Comparison of ENCODE assay signal across 20 cellular contexts in genomic region chr11:67378544-67378943, GRCh38. TPM values are rescaled to one million over a fixed set of nuclear protein-coding genes. Genes with fewer than 3 reads are reported as not detected.
A peak's percentile ranks its signal among the peaks of the same experiment; 100 is the strongest.
DNase-seq lines count a peak whose midpoint lies in the region; ATAC-seq and TF ChIP-seq lines count a peak whose summit lies in the region.
"Had no signal": no experiment of that assay in that cellular context is flagged by ENCODE, and none has a peak within 500 bp of the region (broad histone marks: within the 10 kb centered on the region; RNA-seq: fewer than 3 reads in every experiment).

No MANE protein-coding gene starts in this region.

- no peaks in the 10 kb centered on the region for H3K9me3 Mint-ChIP-seq in osteocyte (ENCODE audit: unreplicated experiment)
- H3K9me3 Mint-ChIP-seq in chondrocyte (ENCODE audit: low read depth): no peaks in the 10 kb centered on the region
- no peaks in the 10 kb centered on the region for H3K9me3 Mint-ChIP-seq in activated CD8-positive, alpha-beta T cell treated with anti-CD3 and anti-CD28 coated beads for 36 hours
- H3K9me3 Mint-ChIP-seq: CD8-positive, alpha-beta T cell had no signal

- no peak overlapping the region for H4K5ac ChIP-seq in IMR-90 (ENCODE audit: low read depth, low read length)

- H3K4me3 ChIP-seq in BLaER1 (no peak overlapping the region), IMR-90 (ENCODE audit: insufficient read depth, low read depth, low read length) (no peak overlapping the region), adipocyte (ENCODE audit: low read length) (no peak overlapping the region)
- H3K4me3 ChIP-seq: MG63 had no signal

- 100% methylated on average over 2 of the region's 4 CpGs; no CpG with 5 or more reads in 1 of the 2 experiments for WGBS in IMR-90 (ENCODE audit: extremely low coverage in 2 of 2, insufficient read length in 1 of 2), 2 experiments

- H2BK120ac ChIP-seq in IMR-90 (ENCODE audit: low read depth, low read length): peak overlapping the region; percentile 36; the same call in 1 of the 2 replicates

- in situ Hi-C loops in IMR-90 (cut with MboI; ENCODE audit: low sequenced_read_pairs): no loop called here

- no peak overlapping the region for H3K4me3 Mint-ChIP-seq in osteocyte (ENCODE audit: unreplicated experiment)
- H3K4me3 Mint-ChIP-seq in chondrocyte (ENCODE audit: unreplicated experiment): no peak overlapping the region
- H3K4me3 Mint-ChIP-seq in activated CD8-positive, alpha-beta T cell treated with anti-CD3 and anti-CD28 coated beads for 36 hours: no peak overlapping the region
- H3K4me3 Mint-ChIP-seq: CD8-positive, alpha-beta T cell had no signal

- H3K23ac ChIP-seq in IMR-90 (ENCODE audit: low read depth, low read length): no peak overlapping the region

- no peak overlapping the region for H3K14ac ChIP-seq in IMR-90 (replicated peaks; ENCODE audit: low read depth, low read length)

- CTCF ChIA-PET in IMR-90 (lab: Yijun Ruan, JAX): interaction anchor here (1.2 to 7.8 kb wide), 2 partner anchors 25 to 32 kb away, joined by 4 to 128 read pairs; partner anchors contain the start of gene POLD4
- CTCF ChIA-PET in activated CD8-positive, alpha-beta T cell treated with anti-CD3 and anti-CD28 coated beads for 36 hours (lab: Charles Lee): interaction anchor here (5.3 to 30.8 kb wide), 3 partner anchors 15 to 34 kb away, joined by 70 to 883 read pairs (median 109); partner anchors contain the start of gene POLD4

- DNase-seq in IMR-90: no peak
- no peak for DNase-seq in adipocyte (ENCODE audit: low read depth)
- no peak for DNase-seq in osteocyte (ENCODE audit: extremely low spot score, unreplicated experiment)
- DNase-seq in activated CD8-positive, alpha-beta memory T cell treated with anti-CD3 and anti-CD28 coated beads, Interleukin-2, amount 50 U/mL, for 4 hours: no peak
- DNase-seq in chondrocyte (ENCODE audit: low spot score): no peak
- DNase-seq in effector CD8-positive, alpha-beta T cell (lab: John Stamatoyannopoulos, UW): no peak
- no peak for DNase-seq in activated CD8-positive, alpha-beta T cell treated with anti-CD3 and anti-CD28 coated beads for 36 hours
- DNase-seq: AML-193; CD8-positive, alpha-beta T cell; DND-41; GDM1; MG63; NCI-H1105 treated with DMSO at 0.1 percent for 48 hours; NCI-H187 treated with DMSO at 0.1 percent for 48 hours; NCI-H2171; NCI-H446 treated with DMSO at 0.1 percent for 48 hours; NCI-H774 had no signal

- H3K27ac ChIP-seq in BLaER1: no peak overlapping the region
- H3K27ac ChIP-seq in IMR-90 (ENCODE audit: insufficient read depth, low read length): no peak overlapping the region

- 0 out of 4 replicates have a peak, but pooled peaks cover 0 to 4% of the 10 kb centered on the region in 2 experiments for H3K79me1 ChIP-seq in IMR-90 (ENCODE audit: low read depth in 1 of 2, low read length in 2 of 2)

- BruUV-seq in IMR-90 (replicated peaks; lab: Mats Ljungman, UMichigan): no TSS peak

- peak overlapping the region; percentile 47 for H3K27ac Mint-ChIP-seq in osteocyte (ENCODE audit: unreplicated experiment)
- H3K27ac Mint-ChIP-seq in chondrocyte (ENCODE audit: unreplicated experiment): no peak overlapping the region
- no peak overlapping the region for H3K27ac Mint-ChIP-seq in activated CD8-positive, alpha-beta T cell treated with anti-CD3 and anti-CD28 coated beads for 36 hours
- H3K27ac Mint-ChIP-seq: CD8-positive, alpha-beta T cell had no signal

- no peak overlapping the region for H3K56ac ChIP-seq in IMR-90 (ENCODE audit: extremely low read depth, insufficient read depth, low read length)

- no peak overlapping the region for H3K18ac ChIP-seq in IMR-90 (ENCODE audit: low read depth, low read length)

- TF ChIP-seq RAD21 in IMR-90 (IDR thresholded peaks at IDR 0.05; ENCODE audit: low read length): no peak

- intact Hi-C loops in IMR-90 (cut with micrococcal nuclease): no loop called here
- intact Hi-C loops in activated CD8-positive, alpha-beta T cell treated with anti-CD3 and anti-CD28 coated beads for 36 hours (cut with micrococcal nuclease): no loop called here

- H2BK5ac ChIP-seq in IMR-90 (ENCODE audit: low read depth, low read length, poor library complexity, severe bottlenecking): no peak overlapping the region

- POLR2A ChIA-PET in IMR-90 (lab: Charles Lee; ENCODE audit: unreplicated experiment): interaction anchor here (1.2 kb wide), 1 partner anchor 26 kb away, joined by 3 read pairs; no protein-coding TSS in a partner anchor
- POLR2A ChIA-PET in activated CD8-positive, alpha-beta T cell treated with anti-CD3 and anti-CD28 coated beads for 36 hours (lab: Charles Lee): no interaction called here

- H4K91ac ChIP-seq in IMR-90 (ENCODE audit: insufficient read depth, low read depth, low read length): 0 out of 2 replicates have a peak overlapping the region, but pooled peaks have one; percentile 80

- dilution Hi-C loops in IMR-90 (cut with HindIII; ENCODE audit: low sequenced_read_pairs, unreplicated experiment): no loop called here

- H3K36me3 ChIP-seq in BLaER1 (no peaks in the 10 kb centered on the region), IMR-90 (ENCODE audit: control insufficient read depth, insufficient read depth, low read length) (no peaks in the 10 kb centered on the region), adipocyte (ENCODE audit: control insufficient read depth, insufficient read depth, low read length, severe bottlenecking) (no peaks in the 10 kb centered on the region)
- H3K36me3 ChIP-seq: MG63 had no signal

- peak overlapping the region; percentile 32 for H3K4me2 ChIP-seq in BLaER1
- H3K4me2 ChIP-seq in IMR-90 (ENCODE audit: low read depth, low read length): no peak overlapping the region

- H3K36me3 Mint-ChIP-seq in osteocyte (ENCODE audit: unreplicated experiment): no peaks in the 10 kb centered on the region
- no peaks in the 10 kb centered on the region for H3K36me3 Mint-ChIP-seq in chondrocyte (ENCODE audit: low read depth)
- H3K36me3 Mint-ChIP-seq in activated CD8-positive, alpha-beta T cell treated with anti-CD3 and anti-CD28 coated beads for 36 hours (ENCODE audit: low read depth): no peaks in the 10 kb centered on the region
- H3K36me3 Mint-ChIP-seq: CD8-positive, alpha-beta T cell had no signal

- peaks cover 43% of the 10 kb centered on the region for H3K4me1 Mint-ChIP-seq in osteocyte (ENCODE audit: unreplicated experiment)
- peaks cover 31% of the 10 kb centered on the region for H3K4me1 Mint-ChIP-seq in chondrocyte (ENCODE audit: low read depth)
- H3K4me1 Mint-ChIP-seq in activated CD8-positive, alpha-beta T cell treated with anti-CD3 and anti-CD28 coated beads for 36 hours (ENCODE audit: low read depth): peaks cover 19% of the 10 kb centered on the region

- H2BK15ac ChIP-seq in IMR-90 (ENCODE audit: low read depth, low read length): peak overlapping the region; percentile 61; the same call in 1 of the 3 replicates

- H2AK9ac ChIP-seq in IMR-90 (replicated peaks; ENCODE audit: low read depth, low read length, poor library complexity): peak overlapping the region; percentile 38

- H4K8ac ChIP-seq in IMR-90 (ENCODE audit: low read depth in 2 of 2, low read length in 2 of 2): peak overlapping the region in 1 of 2 experiments; percentile 7; a peak in 1 of 4 replicates

- H3K9me3 ChIP-seq in BLaER1 (no peaks in the 10 kb centered on the region), IMR-90 (ENCODE audit: control insufficient read depth, insufficient read depth, low read length) (no peaks in the 10 kb centered on the region), adipocyte (ENCODE audit: control insufficient read depth, low read length) (no peaks in the 10 kb centered on the region)
- H3K9me3 ChIP-seq: MG63 had no signal

- H2AFZ ChIP-seq in IMR-90 (replicated peaks; ENCODE audit: low read length, poor library complexity): peak overlapping the region; percentile 81

- H3K27me3 ChIP-seq in BLaER1 (peaks cover 44% of the 10 kb centered on the region), IMR-90 (ENCODE audit: control insufficient read depth, insufficient read depth, low read length) (no peaks in the 10 kb centered on the region), adipocyte (replicated peaks; ENCODE audit: control insufficient read depth, insufficient read depth, low read length) (no peaks in the 10 kb centered on the region)
- H3K27me3 ChIP-seq: MG63 had no signal

- H3K4ac ChIP-seq in IMR-90 (ENCODE audit: low read depth, low read length): peak overlapping the region; percentile 84

- H4K20me1 ChIP-seq in BLaER1 (peaks cover 13% of the 10 kb centered on the region), IMR-90 (ENCODE audit: insufficient read depth, low read length) (no peaks in the 10 kb centered on the region)

- H3K4me1 ChIP-seq in BLaER1 (peaks cover 72% of the 10 kb centered on the region), IMR-90 (ENCODE audit: control insufficient read depth, insufficient read depth, low read length) (peaks cover 24% of the 10 kb centered on the region), adipocyte (ENCODE audit: control insufficient read depth, insufficient read depth, low read length) (peaks cover 24% of the 10 kb centered on the region)

- H2BK20ac ChIP-seq in IMR-90 (ENCODE audit: low read depth, low read length): peak overlapping the region; percentile 58

- H3K9me1 ChIP-seq in IMR-90 (ENCODE audit: insufficient read depth, low read length): peaks cover 8% of the 10 kb centered on the region

- TF ChIP-seq POLR2A in IMR-90 (IDR thresholded peaks at IDR 0.05; ENCODE audit: low read depth, low read length): no peak

- TF ChIP-seq CTCF in IMR-90 (conservative IDR thresholded peaks at IDR 0.05; ENCODE audit: low read depth, low read length) (no peak), osteocyte (IDR thresholded peaks at IDR 0.05) (no peak), chondrocyte (IDR thresholded peaks at IDR 0.05) (no peak)
- no peak for TF ChIP-seq CTCF in activated CD8-positive, alpha-beta T cell treated with anti-CD3 and anti-CD28 coated beads for 36 hours (IDR thresholded peaks at IDR 0.05)

- peak overlapping the region; percentile 93 for H2AK5ac ChIP-seq in IMR-90 (ENCODE audit: low read depth, low read length)

- ATAC-seq in IMR-90 (ENCODE audit: low read depth): no peak
- ATAC-seq in activated CD8-positive, alpha-beta T cell treated with anti-CD3 and anti-CD28 coated beads for 36 hours: no peak
- ATAC-seq: CD8-positive, alpha-beta T cell had no signal

- H3K9ac ChIP-seq in BLaER1 (no peak overlapping the region), IMR-90 (ENCODE audit: low read depth, low read length) (no peak overlapping the region), adipocyte (ENCODE audit: low read length) (peak overlapping the region; percentile 74)

- H3K27me3 Mint-ChIP-seq in osteocyte (ENCODE audit: unreplicated experiment) (no peaks in the 10 kb centered on the region), chondrocyte (ENCODE audit: low read depth) (no peaks in the 10 kb centered on the region)
- H3K27me3 Mint-ChIP-seq in activated CD8-positive, alpha-beta T cell treated with anti-CD3 and anti-CD28 coated beads for 36 hours: peaks cover 13% of the 10 kb centered on the region

RNA-seq across cellular contexts. Expression of gene CLCF1, which starts 5.1 kb away (rescaled TPM):
- 5.0 and 5.6 TPM in 2 replicates for total RNA-seq in IMR-90 (2012; rRNA removed)
- 27.8 and 34.4 TPM in 2 replicates for polyA plus RNA-seq in IMR-90 (2012; rRNA removed)
- polyA plus RNA-seq in IMR-90 (2012; cell fraction: cytosol; rRNA removed): 20.6 and 36.3 TPM in 2 replicates
- 61.2 and 132 TPM in 2 replicates for polyA plus RNA-seq in IMR-90 (2012; cell fraction: nucleus; rRNA removed; ENCODE audit: low replicate concordance)
- 7.2 and 7.8 TPM in 2 replicates for total RNA-seq in osteocyte
- 2.0 to 5.6 TPM (median 4.9 TPM) in 3 replicates for total RNA-seq in chondrocyte
- total RNA-seq in activated CD8-positive, alpha-beta T cell treated with anti-CD3 and anti-CD28 coated beads for 36 hours: under 1 TPM; 0.79 to 0.81 TPM
- total RNA-seq: SK-MEL-5 had no signal

RNA-seq across cellular contexts. Expression of gene RAD9A, which starts 13.2 kb away (rescaled TPM):
- 1.9 and 2.0 TPM in 2 replicates for total RNA-seq in IMR-90 (2012; rRNA removed)
- 10.3 and 12.6 TPM in 2 replicates for polyA plus RNA-seq in IMR-90 (2012; rRNA removed)
- 8.4 and 12.7 TPM in 2 replicates for polyA plus RNA-seq in IMR-90 (2012; cell fraction: cytosol; rRNA removed)
- polyA plus RNA-seq in IMR-90 (2012; cell fraction: nucleus; rRNA removed; ENCODE audit: low replicate concordance): 53.4 and 98.2 TPM in 2 replicates
- 18.5 TPM in 2 replicates for total RNA-seq in osteocyte
- total RNA-seq in chondrocyte: 11.1 to 14.6 TPM (median 11.6 TPM) in 3 replicates
- total RNA-seq in activated CD8-positive, alpha-beta T cell treated with anti-CD3 and anti-CD28 coated beads for 36 hours: 10 to 100 TPM; 29.7 to 30.6 TPM

RNA-seq across cellular contexts. Expression of gene PPP1CA, which starts 23.1 kb away (rescaled TPM):
- total RNA-seq in IMR-90 (2012; rRNA removed) (294 and 313 TPM in 2 replicates), osteocyte (132 and 140 TPM in 2 replicates), chondrocyte (95.2 to 113 TPM (median 109 TPM) in 3 replicates)
- 228 and 260 TPM in 2 replicates for polyA plus RNA-seq in IMR-90 (2012; rRNA removed)
- 268 and 304 TPM in 2 replicates for polyA plus RNA-seq in IMR-90 (2012; cell fraction: cytosol; rRNA removed)
- polyA plus RNA-seq in IMR-90 (2012; cell fraction: nucleus; rRNA removed; ENCODE audit: low replicate concordance): 122 and 203 TPM in 2 replicates
- total RNA-seq in activated CD8-positive, alpha-beta T cell treated with anti-CD3 and anti-CD28 coated beads for 36 hours: 100 to 1,000 TPM; 249 to 258 TPM

RNA-seq across cellular contexts. Expression of gene POLD4, which starts 25.2 kb away (rescaled TPM):
- total RNA-seq in IMR-90 (2012; rRNA removed) (40.8 and 46.4 TPM in 2 replicates), osteocyte (53.2 and 64.0 TPM in 2 replicates), chondrocyte (48.8 to 67.7 TPM (median 63.4 TPM) in 3 replicates)
- polyA plus RNA-seq in IMR-90 (2012; rRNA removed): 133 and 152 TPM in 2 replicates
- polyA plus RNA-seq in IMR-90 (2012; cell fraction: cytosol; rRNA removed): 252 and 358 TPM in 2 replicates
- polyA plus RNA-seq in IMR-90 (2012; cell fraction: nucleus; rRNA removed; ENCODE audit: low replicate concordance): 170 and 292 TPM in 2 replicates
- total RNA-seq in activated CD8-positive, alpha-beta T cell treated with anti-CD3 and anti-CD28 coated beads for 36 hours: 10 to 100 TPM; 34.1 to 36.1 TPM

RNA-seq across cellular contexts. Expression of gene TBC1D10C, which starts 25.3 kb away (rescaled TPM):
- total RNA-seq in IMR-90 (2012; rRNA removed): under 0.01 and 0.18 TPM in 2 replicates
- polyA plus RNA-seq in IMR-90 (2012; rRNA removed): 0.07 and 0.11 TPM in 2 replicates
- 0.09 and 0.12 TPM in 2 replicates for polyA plus RNA-seq in IMR-90 (2012; cell fraction: cytosol; rRNA removed)
- 0.44 and 0.94 TPM in 2 replicates for polyA plus RNA-seq in IMR-90 (2012; cell fraction: nucleus; rRNA removed; ENCODE audit: low replicate concordance)
- not detected in 2 replicates for total RNA-seq in osteocyte
- total RNA-seq in chondrocyte: not detected in 3 replicates
- total RNA-seq in activated CD8-positive, alpha-beta T cell treated with anti-CD3 and anti-CD28 coated beads for 36 hours: 100 to 1,000 TPM; 138 to 144 TPM
- total RNA-seq: RPMI7951, SK-MEL-5 had no signal
